In the genomic region with DNA sequence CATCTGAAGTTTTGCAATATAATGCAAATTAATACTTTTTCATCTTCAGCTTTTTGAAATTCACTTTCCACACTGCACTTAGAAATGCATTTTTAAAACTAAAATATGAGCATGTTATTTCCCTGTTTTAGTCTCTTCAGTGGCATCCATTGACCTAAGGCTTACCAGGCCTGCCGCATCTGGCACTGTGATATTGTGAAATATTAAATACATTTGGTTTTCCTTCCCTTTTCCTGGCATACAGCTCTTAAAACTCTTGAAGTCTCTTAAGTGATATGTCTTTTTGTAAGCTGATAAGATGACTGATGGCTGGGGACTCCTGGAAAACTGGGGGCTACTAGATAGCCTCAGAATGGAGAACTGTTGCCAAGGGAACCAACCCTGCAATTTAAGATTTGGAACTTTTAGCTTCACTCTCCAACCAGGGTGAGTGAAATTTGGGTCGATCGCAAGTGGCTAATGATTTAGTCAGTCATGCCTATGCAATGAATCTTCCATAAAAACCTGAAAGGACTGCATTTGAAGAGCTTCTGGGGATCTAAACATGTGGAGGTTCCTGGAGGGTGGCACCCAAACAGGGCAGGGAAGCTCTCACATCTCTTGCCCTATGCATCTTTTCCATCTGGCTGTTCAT, we compare ENCODE assay signal across 1 cellular context.
TF ChIP-seq lines count a peak whose summit lies in the region.

No MANE protein-coding gene starts in this region.

TF ChIP-seq in endothelial cell of umbilical vein, 7 proteins besides CTCF, POLR2A, EP300 and RAD21 (continued from another document):
- TF ChIP-seq FOS (IDR thresholded peaks at IDR 0.05; ENCODE audit: borderline replicate concordance, insufficient read depth, low read length), result no peak
